Comparison of ENCODE assay signal across 8 cellular contexts in genomic region chr17:42459256-42459982, GRCh38. TPM values are rescaled to one million over a fixed set of nuclear protein-coding genes. Genes with fewer than 3 reads are reported as not detected.
DNase-seq lines count a peak whose midpoint lies in the region; ATAC-seq and TF ChIP-seq lines count a peak whose summit lies in the region.

No MANE protein-coding gene starts in this region.

- H3K27me3 Mint-ChIP-seq in stimulated activated naive CD8-positive, alpha-beta T cell treated with anti-CD3 and anti-CD28 coated beads, Interleukin-15, amount 100 ng/mL, for 72 hours: peaks cover 7% of the 10 kb centered on the region

- no peaks in the 10 kb centered on the region for H3K27me3 ChIP-seq in MG63
- H3K27me3 ChIP-seq in WERI-Rb-1 (ENCODE audit: insufficient read depth, low read depth, severe bottlenecking): no peaks in the 10 kb centered on the region
- H3K27me3 ChIP-seq in mesenchymal stem cell (ENCODE audit: control insufficient read depth in 1 of 2, insufficient read depth in 1 of 2, low read length in 2 of 2): no peaks in the 10 kb centered on the region

- H2AFZ ChIP-seq in mesenchymal stem cell (ENCODE audit: low read depth, low read length): no peak overlapping the region

- H2AK5ac ChIP-seq in mesenchymal stem cell (ENCODE audit: low read length, severe bottlenecking): no peak overlapping the region

- H3K4ac ChIP-seq in mesenchymal stem cell (ENCODE audit: low read depth in 1 of 2, low read length in 2 of 2): no peak overlapping the region

- H4K8ac ChIP-seq in mesenchymal stem cell (ENCODE audit: low read length): no peak overlapping the region

- peaks cover 32% of the 10 kb centered on the region for H3K36me3 ChIP-seq in MG63
- H3K36me3 ChIP-seq in WERI-Rb-1: peaks cover 37% of the 10 kb centered on the region
- H3K36me3 ChIP-seq in mesenchymal stem cell (ENCODE audit: control insufficient read depth in 1 of 2, insufficient read depth in 2 of 2, low read depth in 1 of 2, low read length in 2 of 2): peaks cover 2 to 32% of the 10 kb centered on the region in 2 experiments

- peak overlapping the region; percentile 90 to 99 for H3K4me3 Mint-ChIP-seq in stimulated activated naive CD8-positive, alpha-beta T cell treated with anti-CD3 and anti-CD28 coated beads, Interleukin-15, amount 100 ng/mL, for 72 hours

- no peak overlapping the region for H3K23ac ChIP-seq in mesenchymal stem cell (ENCODE audit: low read length in 2 of 2)

- peaks cover 3% of the 10 kb centered on the region for H3K4me1 ChIP-seq in mesenchymal stem cell (ENCODE audit: control insufficient read depth, insufficient read depth, low read depth, low read length)

- H2BK120ac ChIP-seq in mesenchymal stem cell (ENCODE audit: low read depth, low read length): no peak overlapping the region

- peak overlapping the region; percentile 73 to 98 for H3K27ac Mint-ChIP-seq in stimulated activated naive CD8-positive, alpha-beta T cell treated with anti-CD3 and anti-CD28 coated beads, Interleukin-15, amount 100 ng/mL, for 72 hours

- no peak overlapping the region for H2BK15ac ChIP-seq in mesenchymal stem cell (ENCODE audit: low read depth, poor library complexity, severe bottlenecking)

- H3K4me2 ChIP-seq in mesenchymal stem cell (ENCODE audit: low read length, poor library complexity, severe bottlenecking): peak overlapping the region; percentile 52

- peak; percentile 39 for ATAC-seq in stimulated activated naive CD8-positive, alpha-beta T cell treated with anti-CD3 and anti-CD28 coated beads, Interleukin-15, amount 100 ng/mL, for 72 hours

- 29% methylated on average over 13 of the region's 13 CpGs for WGBS in mesenchymal stem cell

- peak; percentile 61 for DNase-seq in MG63
- peak; percentile 80 for DNase-seq in WERI-Rb-1
- peak; percentile 70 for DNase-seq in epithelial cell of esophagus (ENCODE audit: low read depth)
- DNase-seq in mesenchymal stem cell: peak; percentile 77
- peak; percentile 5 to 26 for DNase-seq in stimulated activated naive CD8-positive, alpha-beta T cell treated with anti-CD3 and anti-CD28 coated beads, Interleukin-15, amount 100 ng/mL, for 72 hours
- no peak for DNase-seq in SKM-1 (lab: John Stamatoyannopoulos, UW; ENCODE audit: unreplicated experiment)
- no peak for DNase-seq in dedifferentiated amniotic fluid mesenchymal stem cell (ENCODE audit: extremely low spot score)

- H3K9ac ChIP-seq in mesenchymal stem cell (ENCODE audit: low read length): peak overlapping the region; percentile 97

- peaks cover 46% of the 10 kb centered on the region for H3K4me1 Mint-ChIP-seq in stimulated activated naive CD8-positive, alpha-beta T cell treated with anti-CD3 and anti-CD28 coated beads, Interleukin-15, amount 100 ng/mL, for 72 hours

- H3K4me3 ChIP-seq in GM08714 (ENCODE audit: low read length) (peak overlapping the region; percentile 95), MG63 (peak overlapping the region; percentile 76), WERI-Rb-1 (ENCODE audit: low read depth, low read length) (peak overlapping the region; percentile 60), epithelial cell of esophagus (ENCODE audit: low read length) (peak overlapping the region; percentile 88), mesenchymal stem cell (ENCODE audit: insufficient read depth in 1 of 2, low read depth in 1 of 2, low read length in 2 of 2) (peak overlapping the region; percentile 72 to 99)

- H4K91ac ChIP-seq in mesenchymal stem cell (ENCODE audit: low read length): no peak overlapping the region

- H3K27ac ChIP-seq in WERI-Rb-1: peak overlapping the region; percentile 80
- H3K27ac ChIP-seq in mesenchymal stem cell (ENCODE audit: low read length, poor library complexity, severe bottlenecking): peak overlapping the region; percentile 58

- TF ChIP-seq CTCF in WERI-Rb-1 (IDR thresholded peaks at IDR 0.05; ENCODE audit: low read depth, low read length) (peak; percentile 74), epithelial cell of esophagus (IDR thresholded peaks at IDR 0.05; ENCODE audit: insufficient read depth, low read depth, low read length, missing control alignments) (peak; percentile 42)

- H2BK5ac ChIP-seq in mesenchymal stem cell (ENCODE audit: low read depth, low read length, poor library complexity, severe bottlenecking): no peak overlapping the region

- H3K9me3 Mint-ChIP-seq in stimulated activated naive CD8-positive, alpha-beta T cell treated with anti-CD3 and anti-CD28 coated beads, Interleukin-15, amount 100 ng/mL, for 72 hours: no peaks in the 10 kb centered on the region

- no peak overlapping the region for H3K18ac ChIP-seq in mesenchymal stem cell (ENCODE audit: low read depth in 1 of 2, low read length in 2 of 2)

- H3K9me3 ChIP-seq in MG63 (no peaks in the 10 kb centered on the region), WERI-Rb-1 (ENCODE audit: severe bottlenecking) (no peaks in the 10 kb centered on the region), mesenchymal stem cell (ENCODE audit: control insufficient read depth, low read length) (no peaks in the 10 kb centered on the region)

- peaks cover 6% of the 10 kb centered on the region for H3K79me1 ChIP-seq in mesenchymal stem cell (replicated peaks; ENCODE audit: low read length, poor library complexity, severe bottlenecking)

- no peak overlapping the region for H2BK12ac ChIP-seq in mesenchymal stem cell (ENCODE audit: low read length in 2 of 2)

- no peak overlapping the region for H3K14ac ChIP-seq in mesenchymal stem cell (ENCODE audit: low read length in 2 of 2)

RNA-seq across cellular contexts. Expression of gene ATP6V0A1, which starts 0.7 kb away (rescaled TPM):
- 15.9 and 28.0 TPM in 2 replicates for total RNA-seq in MG63 (2014; rRNA removed; shearing (Covaris generic); ENCODE audit: low replicate concordance)
- polyA plus RNA-seq in mesenchymal stem cell (2013, experiment 1 of 2): 39.0 TPM
- 40.2 TPM for polyA plus RNA-seq in mesenchymal stem cell (2013, experiment 2 of 2)

RNA-seq across cellular contexts. Expression of gene CAVIN1, which starts 36.4 kb away (rescaled TPM):
- 799 and 958 TPM in 2 replicates for total RNA-seq in MG63 (2014; rRNA removed; shearing (Covaris generic); ENCODE audit: low replicate concordance)
- polyA plus RNA-seq in mesenchymal stem cell (2013, experiment 1 of 2): 168 TPM
- 165 TPM for polyA plus RNA-seq in mesenchymal stem cell (2013, experiment 2 of 2)

Comparison
In these comparisons a context has a peak if more than half of its experiments do, and no peak if none do; other contexts are left out.
1. DNase-seq: peak in MG63 (single experiment), WERI-Rb-1 (single experiment), epithelial cell of esophagus (single experiment), mesenchymal stem cell (single experiment) and stimulated activated naive CD8-positive, alpha-beta T cell treated with anti-CD3 and anti-CD28 coated beads, Interleukin-15, amount 100 ng/mL, for 72 hours (2 of 2); none in SKM-1 (single experiment) and dedifferentiated amniotic fluid mesenchymal stem cell (single experiment).
2. Peak in every context shown above with its lines, with median percentiles within 50 percentile points of each other: H3K4me3 ChIP-seq.